ENCODE assay signal across 8 cellular contexts in the genomic region with DNA sequence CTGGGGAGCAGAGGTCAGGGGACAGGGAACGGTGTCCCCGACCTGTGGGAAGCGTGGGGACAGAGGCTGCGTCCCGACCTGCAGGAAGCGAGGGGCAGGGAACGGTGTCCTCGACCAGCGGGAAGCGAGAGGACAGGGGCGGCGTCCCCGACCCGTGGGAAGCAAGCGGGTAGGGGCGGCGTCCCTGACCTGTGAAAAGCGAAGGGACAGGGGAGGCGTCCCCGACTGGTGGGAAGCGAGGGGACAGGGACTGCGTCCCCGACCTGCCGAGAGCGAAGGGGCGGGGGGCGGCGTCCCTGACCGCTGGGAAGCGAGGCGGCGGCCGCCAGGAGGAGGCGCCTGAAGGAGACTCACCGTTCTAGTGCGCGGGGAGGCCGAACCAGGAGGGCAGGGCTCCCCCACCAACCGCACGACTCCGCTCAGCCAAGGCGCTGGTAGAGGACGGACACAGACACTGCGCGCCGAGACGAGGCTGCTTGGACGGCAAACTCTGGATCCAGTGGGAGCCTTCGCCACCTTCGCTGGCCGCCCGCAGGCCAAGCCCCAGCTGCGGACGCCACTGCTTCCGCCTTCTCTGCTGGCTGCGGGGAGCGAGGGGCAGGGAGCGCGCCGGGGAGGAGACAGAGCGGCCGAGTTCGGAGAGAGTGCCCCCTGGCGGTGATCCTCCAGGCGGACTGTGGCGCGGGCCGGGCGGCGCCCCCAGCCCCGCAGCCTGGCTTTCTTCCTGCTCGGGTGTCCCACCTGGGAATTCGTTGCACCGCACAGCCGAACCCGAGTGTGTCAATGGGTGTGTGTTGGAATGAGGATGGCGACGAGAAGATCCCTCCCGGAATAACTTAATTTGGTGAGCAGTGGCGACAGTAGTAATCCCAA. TPM values are rescaled to one million over a fixed set of nuclear protein-coding genes. Genes with fewer than 3 reads are reported as not detected.
A peak's percentile ranks its signal among the peaks of the same experiment; 100 is the strongest.
DNase-seq lines count a peak whose midpoint lies in the region; ATAC-seq and TF ChIP-seq lines count a peak whose summit lies in the region.

A gene with protein sequence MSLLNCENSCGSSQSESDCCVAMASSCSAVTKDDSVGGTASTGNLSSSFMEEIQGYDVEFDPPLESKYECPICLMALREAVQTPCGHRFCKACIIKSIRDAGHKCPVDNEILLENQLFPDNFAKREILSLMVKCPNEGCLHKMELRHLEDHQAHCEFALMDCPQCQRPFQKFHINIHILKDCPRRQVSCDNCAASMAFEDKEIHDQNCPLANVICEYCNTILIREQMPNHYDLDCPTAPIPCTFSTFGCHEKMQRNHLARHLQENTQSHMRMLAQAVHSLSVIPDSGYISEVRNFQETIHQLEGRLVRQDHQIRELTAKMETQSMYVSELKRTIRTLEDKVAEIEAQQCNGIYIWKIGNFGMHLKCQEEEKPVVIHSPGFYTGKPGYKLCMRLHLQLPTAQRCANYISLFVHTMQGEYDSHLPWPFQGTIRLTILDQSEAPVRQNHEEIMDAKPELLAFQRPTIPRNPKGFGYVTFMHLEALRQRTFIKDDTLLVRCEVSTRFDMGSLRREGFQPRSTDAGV (minus strand): TSS at position 579 of the 873 bp plus-strand sequence. CDS start 8,757 bp downstream, outside the sequence.

- peak within 1 kb of the TSS; percentile 88 for H3K27ac Mint-ChIP-seq in activated naive CD8-positive, alpha-beta T cell treated with anti-CD3 and anti-CD28 coated beads, Interleukin-2, amount 50 U/mL, for 24 hours
- H3K27ac Mint-ChIP-seq in type B pancreatic cell, result peak within 1 kb of the TSS; percentile 95

- H3K4me1 Mint-ChIP-seq in activated naive CD8-positive, alpha-beta T cell treated with anti-CD3 and anti-CD28 coated beads, Interleukin-2, amount 50 U/mL, for 24 hours, result peaks cover 32% of the 10 kb centered on the region
- H3K4me1 Mint-ChIP-seq in type B pancreatic cell (ENCODE audit: unreplicated experiment), result peaks cover 12% of the 10 kb centered on the region

- H3K4me3 ChIP-seq in heart left ventricle, result peak within 1 kb of the TSS; percentile 62 to 98 (median 86)

- TF ChIP-seq CTCF in GM12873 (IDR thresholded peaks at IDR 0.05; ENCODE audit: insufficient read depth, low read depth, low read length, missing control alignments) (peak; percentile 84), heart left ventricle (IDR thresholded peaks at IDR 0.05) (peak in 11 of 12 donors; percentile 82 to 96 (median 92)), type B pancreatic cell (conservative IDR thresholded peaks at IDR 0.05) (peak; percentile 98)

- no peaks in the 10 kb centered on the region for H3K27me3 ChIP-seq in heart left ventricle

- intact Hi-C loops in heart left ventricle (cut with DNase I), result loop anchor here in 2 of 10 donors (2.0 to 10.0 kb wide), 3 partner anchors 31 to 1595 kb away; a partner anchor contains a TSS
- intact Hi-C loops in posterior cingulate gyrus (cut with DNase I), result loop anchor here (10.0 kb wide), 1 partner anchor 95 kb away; no protein-coding TSS in a partner anchor

- peak in 1 of 2 donors; percentile 75 for TF ChIP-seq POLR2A in heart left ventricle (IDR thresholded peaks at IDR 0.05)

- peak; percentile 87 for DNase-seq in NAMALWA (ENCODE audit: low spot score)
- peak; percentile 85 for DNase-seq in SW480 (ENCODE audit: low spot score)
- peak; percentile 97 for DNase-seq in activated naive CD8-positive, alpha-beta T cell treated with anti-CD3 and anti-CD28 coated beads, Interleukin-2, amount 50 U/mL, for 24 hours
- DNase-seq in heart left ventricle, result peak; percentile 91 to 96 (median 92)
- DNase-seq in posterior cingulate gyrus, result peak; percentile 80 to 98 (median 88)
- DNase-seq in type B pancreatic cell (ENCODE audit: extremely low spot score, unreplicated experiment), result peak; percentile 93

- H3K27ac ChIP-seq in heart left ventricle, result peak within 1 kb of the TSS; percentile 73 to 96 (median 89)

- H3K36me3 Mint-ChIP-seq in activated naive CD8-positive, alpha-beta T cell treated with anti-CD3 and anti-CD28 coated beads, Interleukin-2, amount 50 U/mL, for 24 hours (ENCODE audit: low read depth), result no peaks in the 10 kb centered on the region
- peaks cover 4% of the 10 kb centered on the region for H3K36me3 Mint-ChIP-seq in type B pancreatic cell

- H3K9me3 ChIP-seq in heart left ventricle, result peaks cover 0 to 16% (median 7%) of the 10 kb centered on the region in 12 donors

- H3K4me3 Mint-ChIP-seq in activated naive CD8-positive, alpha-beta T cell treated with anti-CD3 and anti-CD28 coated beads, Interleukin-2, amount 50 U/mL, for 24 hours, result peak within 1 kb of the TSS; percentile 94
- H3K4me3 Mint-ChIP-seq in type B pancreatic cell, result peak within 1 kb of the TSS; percentile 99

- H3K27me3 Mint-ChIP-seq in activated naive CD8-positive, alpha-beta T cell treated with anti-CD3 and anti-CD28 coated beads, Interleukin-2, amount 50 U/mL, for 24 hours, result no peaks in the 10 kb centered on the region
- H3K27me3 Mint-ChIP-seq in type B pancreatic cell, result peaks cover 12% of the 10 kb centered on the region

- peaks cover 0 to 46% (median 25%) of the 10 kb centered on the region in 12 donors for H3K4me1 ChIP-seq in heart left ventricle

- ATAC-seq in HG02571 (IDR thresholded peaks at IDR 0.05; ENCODE audit: unreplicated experiment) (peak; percentile 94), heart left ventricle (peak; percentile 93 to 97 (median 97))
- peak; percentile 95 for ATAC-seq in activated naive CD8-positive, alpha-beta T cell treated with anti-CD3 and anti-CD28 coated beads, Interleukin-2, amount 50 U/mL, for 24 hours

- H3K9me3 Mint-ChIP-seq in activated naive CD8-positive, alpha-beta T cell treated with anti-CD3 and anti-CD28 coated beads, Interleukin-2, amount 50 U/mL, for 24 hours, result no peaks in the 10 kb centered on the region
- H3K9me3 Mint-ChIP-seq in type B pancreatic cell, result peaks cover 3% of the 10 kb centered on the region

- H3K36me3 ChIP-seq in heart left ventricle, result no peaks in the 10 kb centered on the region

- WGBS in heart left ventricle, 4 donors, result 0% methylated on average over 47 to 80 of the region's 80 CpGs

RNA-seq across cellular contexts. Expression of the gene that starts here (rescaled TPM):
- 10 to 100 TPM; 10.1 to 17.4 (median 15.1) TPM for total RNA-seq in heart left ventricle
- 1 to 10 TPM; 2.7 to 6.6 TPM for polyA plus RNA-seq in heart left ventricle
- 15.0 and 18.2 TPM in 2 replicates for total RNA-seq in type B pancreatic cell (ENCODE audit: low replicate concordance)

Comparison
In these comparisons a context has a peak if more than half of its experiments do, and no peak if none do; other contexts are left out.
1. Peak in every context shown above with its lines: DNase-seq, ATAC-seq, H3K4me3 ChIP-seq and H3K27ac ChIP-seq.